Comparison of ENCODE assay signal across 17 cellular contexts in genomic region chr6:38142178-38142902, GRCh38.
DNase-seq lines count a peak whose midpoint lies in the region; ATAC-seq and TF ChIP-seq lines count a peak whose summit lies in the region.
"Had no signal": no experiment of that assay in that cellular context is flagged by ENCODE, and none has a peak within 500 bp of the region (broad histone marks: within the 10 kb centered on the region; RNA-seq: fewer than 3 reads in every experiment).

No MANE protein-coding gene starts in this region.

- ATAC-seq in HG03159 (IDR thresholded peaks at IDR 0.05; ENCODE audit: unreplicated experiment), result no peak

- H3K9me3 ChIP-seq in OCI-LY3 (ENCODE audit: insufficient read depth, low read length) (no peaks in the 10 kb centered on the region), neural progenitor cell (ENCODE audit: low read depth) (no peaks in the 10 kb centered on the region), OCI-LY7 (ENCODE audit: low read length) (no peaks in the 10 kb centered on the region)
- H3K9me3 ChIP-seq: Peyer's patch had no signal

- H3K4me1 ChIP-seq in OCI-LY3 (ENCODE audit: low read length) (peaks cover 64% of the 10 kb centered on the region), neural progenitor cell (peaks cover 57% of the 10 kb centered on the region), OCI-LY7 (ENCODE audit: insufficient read depth, low read length, poor library complexity, severe bottlenecking) (no peaks in the 10 kb centered on the region)
- H3K4me1 ChIP-seq: Peyer's patch had no signal

- peaks cover 28% of the 10 kb centered on the region for H3F3A ChIP-seq in neural progenitor cell (ENCODE audit: low read depth)

- peak overlapping the region; percentile 2 for H3K27ac Mint-ChIP-seq in activated T-cell treated with anti-CD3 and anti-CD28 coated beads, Interleukin-2, amount 50 U/mL, for 24 hours
- no peak overlapping the region for H3K27ac Mint-ChIP-seq in neural progenitor cell

- CTCF ChIA-PET in OCI-LY7 (lab: Charles Lee; ENCODE audit: unreplicated experiment), result no interaction called here

- H3K4me3 ChIP-seq in OCI-LY3 (ENCODE audit: low read length) (peak overlapping the region; percentile 67), dorsolateral prefrontal cortex (no peak overlapping the region), neural progenitor cell (no peak overlapping the region), OCI-LY7 (ENCODE audit: low read depth, low read length, poor library complexity, severe bottlenecking) (no peak overlapping the region)
- H3K4me3 ChIP-seq: Peyer's patch, SK-N-MC had no signal

- H3K9me3 Mint-ChIP-seq in activated T-cell treated with anti-CD3 and anti-CD28 coated beads, Interleukin-2, amount 50 U/mL, for 24 hours, result no peaks in the 10 kb centered on the region
- H3K9me3 Mint-ChIP-seq in neural progenitor cell, result no peaks in the 10 kb centered on the region

- peak overlapping the region; percentile 68 for H3K9ac ChIP-seq in OCI-LY3 (ENCODE audit: low read length)
- no peak overlapping the region for H3K9ac ChIP-seq in neural progenitor cell

- no peaks in the 10 kb centered on the region for H3K9me2 ChIP-seq in OCI-LY7 (ENCODE audit: insufficient read depth, low read length)

- no peak for TF ChIP-seq CTCF in OCI-LY3 (IDR thresholded peaks at IDR 0.05; ENCODE audit: low read depth, low read length)
- TF ChIP-seq CTCF in dorsolateral prefrontal cortex (IDR thresholded peaks at IDR 0.05 in 54 of 56, conservative IDR thresholded peaks at IDR 0.05 in 2 of 56; ENCODE audit: low read depth in 1 of 56, partially characterized antibody in 56 of 56), result no peak
- no peak for TF ChIP-seq CTCF in neural progenitor cell (IDR thresholded peaks at IDR 0.05)
- no peak for TF ChIP-seq CTCF in OCI-LY7 (conservative IDR thresholded peaks at IDR 0.05; ENCODE audit: low read length)

- peak overlapping the region; percentile 92 for H3K4me2 ChIP-seq in OCI-LY3 (ENCODE audit: low read length)
- peak overlapping the region; percentile 62 for H3K4me2 ChIP-seq in neural progenitor cell
- no peak overlapping the region for H3K4me2 ChIP-seq in OCI-LY7 (ENCODE audit: low read length)

- H2AFZ ChIP-seq in OCI-LY3 (ENCODE audit: low read depth, low read length), result no peak overlapping the region
- no peak overlapping the region for H2AFZ ChIP-seq in neural progenitor cell (replicated peaks)
- no peak overlapping the region for H2AFZ ChIP-seq in OCI-LY7 (ENCODE audit: low read length)

- peaks cover 5% of the 10 kb centered on the region for H3K4me1 Mint-ChIP-seq in activated T-cell treated with anti-CD3 and anti-CD28 coated beads, Interleukin-2, amount 50 U/mL, for 24 hours (ENCODE audit: low read depth)
- H3K4me1 Mint-ChIP-seq in neural progenitor cell, result peaks cover 46% of the 10 kb centered on the region

- no peak overlapping the region for H3K4me3 Mint-ChIP-seq in activated T-cell treated with anti-CD3 and anti-CD28 coated beads, Interleukin-2, amount 50 U/mL, for 24 hours
- H3K4me3 Mint-ChIP-seq in neural progenitor cell, result no peak overlapping the region

- H3K79me2 ChIP-seq in OCI-LY3 (ENCODE audit: low read length), result peaks cover 27% of the 10 kb centered on the region
- peaks cover 18% of the 10 kb centered on the region for H3K79me2 ChIP-seq in neural progenitor cell (ENCODE audit: low read depth)
- H3K79me2 ChIP-seq in OCI-LY7 (ENCODE audit: insufficient read depth, low read depth, low read length), result no peaks in the 10 kb centered on the region

- DNase-seq in activated T-cell treated with anti-CD3 and anti-CD28 coated beads, Interleukin-2, amount 50 U/mL, for 24 hours, result no peak
- no peak for DNase-seq in activated T-cell treated with anti-CD3 and anti-CD28 coated beads, Interleukin-2, amount 50 U/mL, for 48 hours
- DNase-seq in dorsolateral prefrontal cortex, result no peak
- peak; percentile 21 for DNase-seq in neural progenitor cell (ENCODE audit: low spot score)
- DNase-seq in OCI-LY7 (ENCODE audit: low spot score), result no peak
- DNase-seq in NOMO-1 treated with dmso at 0.1 percent for 144 hours (lab: John Stamatoyannopoulos, UW; ENCODE audit: unreplicated experiment), result no peak
- DNase-seq: DMS153, DND-41, KBM-7, NCI-H1694 treated with DMSO at 0.1 percent for 48 hours, OCI-M1, Peyer's patch, SIG-M5 had no signal

- H3K27me3 ChIP-seq in OCI-LY3 (ENCODE audit: low read depth, low read length) (no peaks in the 10 kb centered on the region), dorsolateral prefrontal cortex (no peaks in the 10 kb centered on the region), neural progenitor cell (no peaks in the 10 kb centered on the region)
- H3K27me3 ChIP-seq: Peyer's patch had no signal

- H3K36me3 ChIP-seq in OCI-LY3 (replicated peaks; ENCODE audit: low read depth, low read length), result peaks cover 7% of the 10 kb centered on the region
- no peaks in the 10 kb centered on the region for H3K36me3 ChIP-seq in neural progenitor cell
- H3K36me3 ChIP-seq in OCI-LY7 (ENCODE audit: insufficient read depth, low read length), result no peaks in the 10 kb centered on the region

- intact Hi-C loops in dorsolateral prefrontal cortex (cut with DNase I), result no loop called here
- intact Hi-C loops in OCI-LY7 (cut with micrococcal nuclease; ENCODE audit: unreplicated experiment), result no loop called here

- no peaks in the 10 kb centered on the region for H4K20me1 ChIP-seq in OCI-LY3 (ENCODE audit: insufficient read depth, low read length)
- peaks cover 83% of the 10 kb centered on the region for H4K20me1 ChIP-seq in neural progenitor cell (ENCODE audit: low read depth)
- H4K20me1 ChIP-seq in OCI-LY7 (ENCODE audit: insufficient read depth, low read length), result peaks cover 3% of the 10 kb centered on the region; the same call in 1 of the 2 replicates

- POLR2A ChIA-PET in OCI-LY7 (lab: Charles Lee), result interaction anchor here (1.1 kb wide), 1 partner anchor 8 kb away, joined by 3 read pairs; no protein-coding TSS in a partner anchor

- H3K27me3 Mint-ChIP-seq in activated T-cell treated with anti-CD3 and anti-CD28 coated beads, Interleukin-2, amount 50 U/mL, for 24 hours, result no peaks in the 10 kb centered on the region
- no peaks in the 10 kb centered on the region for H3K27me3 Mint-ChIP-seq in neural progenitor cell (ENCODE audit: insufficient read depth, low read depth)

- BruUV-seq in OCI-LY7 (replicated peaks; lab: Mats Ljungman, UMichigan), result no TSS peak

- peaks cover 23% of the 10 kb centered on the region for H3K36me3 Mint-ChIP-seq in activated T-cell treated with anti-CD3 and anti-CD28 coated beads, Interleukin-2, amount 50 U/mL, for 24 hours (ENCODE audit: low read depth)
- H3K36me3 Mint-ChIP-seq in neural progenitor cell, result peaks cover 14% of the 10 kb centered on the region

- H3K27ac ChIP-seq in OCI-LY3 (ENCODE audit: low read length) (peak overlapping the region; percentile 94), dorsolateral prefrontal cortex (peak overlapping the region in 48 of 59 donors; percentile 20 to 87 (median 75)), neural progenitor cell (peak overlapping the region; percentile 72), OCI-LY7 (ENCODE audit: low read depth, low read length, poor library complexity, severe bottlenecking) (no peak overlapping the region)
- H3K27ac ChIP-seq: 22Rv1, Peyer's patch, SK-N-MC had no signal
